ENCODE assay signal across 27 cellular contexts in the genomic region with DNA sequence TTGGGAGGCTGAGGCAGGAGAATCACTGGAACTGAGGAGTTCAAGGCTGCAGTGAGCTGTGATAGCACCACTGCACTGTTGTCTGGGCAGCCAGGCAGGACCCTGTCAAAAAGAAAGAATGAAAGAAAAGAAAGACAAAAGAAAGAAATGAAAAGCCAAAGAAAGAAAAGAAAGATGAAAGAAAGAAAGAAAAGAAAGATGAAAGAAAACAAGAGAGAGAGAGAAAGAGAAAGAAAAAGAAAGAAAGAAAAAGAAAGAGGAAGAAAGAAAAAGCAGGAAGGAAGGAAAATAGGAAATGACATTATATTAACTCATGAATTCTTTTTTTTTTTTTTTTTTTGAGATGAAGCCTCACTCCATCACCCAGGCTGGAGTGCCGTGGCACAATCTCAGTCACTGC. TPM values are rescaled to one million over a fixed set of nuclear protein-coding genes. Genes with fewer than 3 reads are reported as not detected.
"Had no signal": no experiment of that assay in that cellular context is flagged by ENCODE, and none has a peak within 500 bp of the region (broad histone marks: within the 10 kb centered on the region; RNA-seq: fewer than 3 reads in every experiment).

No MANE protein-coding gene starts in this region.

- H3K4me3 ChIP-seq: adrenal gland, ascending aorta, heart right ventricle, lower lobe of right lung, right lobe of liver, skin epidermis, stomach, suprapubic skin, tibial nerve had no signal

- ATAC-seq: heart right ventricle; left colon; lower lobe of right lung; naive thymus-derived CD4-positive, alpha-beta T cell; right lobe of liver had no signal

- H3K9me3 ChIP-seq: adrenal gland, ascending aorta, heart right ventricle, lower lobe of right lung, right lobe of liver, stomach, suprapubic skin, tibial nerve had no signal

- H3K27me3 Mint-ChIP-seq: activated CD4-positive, alpha-beta memory T cell treated with anti-CD3 and anti-CD28 coated beads, Interleukin-2, amount 10 ng/mL, durations not matched to agents 7 days and 5 days had no signal

- H3K4me3 Mint-ChIP-seq: activated CD4-positive, alpha-beta memory T cell treated with anti-CD3 and anti-CD28 coated beads, Interleukin-2, amount 10 ng/mL, durations not matched to agents 7 days and 5 days; activated naive CD4-positive, alpha-beta T cell treated with anti-CD3 and anti-CD28 coated beads, Interleukin-2, amount 10 ng/mL, durations not matched to agents 7 days and 5 days; naive thymus-derived CD4-positive, alpha-beta T cell had no signal

- H3K4me1 ChIP-seq: lower lobe of right lung had no signal

- H3K27me3 ChIP-seq: adrenal gland, ascending aorta, heart right ventricle, right lobe of liver, stomach, suprapubic skin, tibial nerve had no signal

- DNase-seq: activated CD4-positive, alpha-beta memory T cell treated with anti-CD3 and anti-CD28 coated beads, Interleukin-2, amount 10 ng/mL, durations not matched to agents 7 days and 5 days; activated CD4-positive, alpha-beta T cell treated with anti-CD3 and anti-CD28 coated beads for 4 hours; activated CD4-positive, CD25-positive, alpha-beta regulatory T cell; activated naive CD4-positive, alpha-beta T cell treated with anti-CD3 and anti-CD28 coated beads, Interleukin-2, amount 10 ng/mL, durations not matched to agents 7 days and 5 days; adrenal gland; central memory CD4-positive, alpha-beta T cell; dermis blood vessel endothelial cell; effector CD8-positive, alpha-beta T cell; erythroblast; foreskin fibroblast; heart right ventricle; left colon; lower lobe of right lung; naive thymus-derived CD4-positive, alpha-beta T cell; right lobe of liver; stimulated activated CD4-positive, alpha-beta T cell treated with anti-CD3 and anti-CD28 coated beads, Interleukin-1b, Interleukin-23, amount 100 ng/mL, for 48 hours; stomach had no signal

- H3K27ac Mint-ChIP-seq: activated CD4-positive, alpha-beta memory T cell treated with anti-CD3 and anti-CD28 coated beads, Interleukin-2, amount 10 ng/mL, durations not matched to agents 7 days and 5 days; activated naive CD4-positive, alpha-beta T cell treated with anti-CD3 and anti-CD28 coated beads, Interleukin-2, amount 10 ng/mL, durations not matched to agents 7 days and 5 days had no signal

- H3K9me3 Mint-ChIP-seq: activated CD4-positive, alpha-beta memory T cell treated with anti-CD3 and anti-CD28 coated beads, Interleukin-2, amount 10 ng/mL, durations not matched to agents 7 days and 5 days; activated naive CD4-positive, alpha-beta T cell treated with anti-CD3 and anti-CD28 coated beads, Interleukin-2, amount 10 ng/mL, durations not matched to agents 7 days and 5 days; naive thymus-derived CD4-positive, alpha-beta T cell; neural crest cell had no signal

- H3K36me3 ChIP-seq: adrenal gland, ascending aorta, heart right ventricle, lower lobe of right lung, right lobe of liver, stomach, suprapubic skin, tibial nerve had no signal

RNA-seq across cellular contexts. Expression of a gene that starts 32.4 kb away (rescaled TPM):
- total RNA-seq: activated CD4-positive, alpha-beta memory T cell treated with anti-CD3 and anti-CD28 coated beads, Interleukin-2, amount 10 ng/mL, durations not matched to agents 7 days and 5 days; adrenal gland; ascending aorta; dermis blood vessel endothelial cell; fibroblast of lung; heart right ventricle; left colon; lower lobe of right lung; mesenteric fat pad; mucosa of gallbladder; naive thymus-derived CD4-positive, alpha-beta T cell; neural crest cell; omental fat pad; right lobe of liver; stomach; suprapubic skin; tibial nerve had no signal
- polyA plus RNA-seq: fibroblast of lung, keratinocyte, stomach had no signal

RNA-seq across cellular contexts. Expression of a gene that starts 55.4 kb away (rescaled TPM):
- total RNA-seq: dermis blood vessel endothelial cell, fibroblast of lung, lower lobe of right lung, mesenteric fat pad, neural crest cell, suprapubic skin had no signal
- polyA plus RNA-seq: fibroblast of lung had no signal
